8 cellular contexts compared by ENCODE assay signal in the genomic region with DNA sequence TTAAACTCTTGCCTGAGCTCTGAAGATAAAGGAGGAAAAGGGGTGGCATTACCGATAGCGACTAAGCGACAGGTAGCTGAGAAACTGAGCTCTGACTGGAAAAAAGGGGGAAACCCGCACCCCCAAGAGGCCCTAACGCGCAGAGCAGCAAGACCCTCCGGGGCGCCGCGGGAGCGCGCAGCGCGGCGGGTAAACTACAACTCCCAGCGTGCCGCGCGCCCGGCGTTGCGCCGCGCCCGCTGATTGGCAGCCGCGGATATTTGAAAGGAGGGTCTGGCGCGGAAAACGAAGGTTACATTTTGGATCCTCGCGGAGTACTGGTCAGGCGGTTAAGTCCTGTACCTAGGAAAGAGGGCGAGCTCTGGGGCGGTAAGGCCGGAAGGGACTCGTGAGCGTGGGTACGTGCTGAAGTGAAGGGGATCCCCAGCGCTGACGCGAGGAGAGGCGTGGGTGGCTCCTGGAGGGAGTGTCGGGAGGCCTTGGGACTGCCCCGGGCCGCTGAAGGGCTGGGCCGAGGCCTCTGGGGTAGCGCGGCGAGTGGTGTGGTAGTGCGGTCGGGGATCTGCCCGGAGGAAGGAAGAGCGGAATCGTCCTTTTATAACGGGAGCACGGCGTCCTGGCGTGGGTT. TPM values are rescaled to one million over a fixed set of nuclear protein-coding genes. Genes with fewer than 3 reads are reported as not detected.
DNase-seq lines count a peak whose midpoint lies in the region; ATAC-seq and TF ChIP-seq lines count a peak whose summit lies in the region.

Gene ESPL1 (plus strand): TSS at position 291 of the 628 bp plus-strand sequence. CDS start 468 bp downstream, outside the sequence.

- H3K27me3 ChIP-seq in BJ (ENCODE audit: control insufficient read depth, insufficient read depth, low read length), result no peaks in the 10 kb centered on the region
- H3K27me3 ChIP-seq in right lobe of liver, result no peaks in the 10 kb centered on the region

- intact Hi-C loops in activated CD4-positive, alpha-beta T cell treated with anti-CD3 and anti-CD28 coated beads, Interleukin-2, amount 10 ng/mL, durations not matched to agents 24 days and 14 days (cut with micrococcal nuclease), result loop anchor here (1.0 to 5.0 kb wide), 5 partner anchors 16 to 111 kb away; partner anchors contain the start of gene MYG1
- intact Hi-C loops in right lobe of liver (cut with DNase I), result no loop called here

- TF ChIP-seq CTCF in BJ (IDR thresholded peaks at IDR 0.05; ENCODE audit: insufficient read depth, low read depth, low read length), result peak; percentile 31; the same call in 1 of the 2 replicates
- peak in 2 of 4 donors; percentile 11 to 19 for TF ChIP-seq CTCF in right lobe of liver (IDR thresholded peaks at IDR 0.05)

- POLR2A ChIA-PET in BJ (lab: Charles Lee), result interaction anchor here (1.0 kb wide), 1 partner anchor 45 kb away, joined by 3 read pairs; no protein-coding TSS in a partner anchor

- H3K36me3 Mint-ChIP-seq in activated CD4-positive, alpha-beta T cell treated with anti-CD3 and anti-CD28 coated beads, Interleukin-2, amount 10 ng/mL, durations not matched to agents 24 days and 14 days (ENCODE audit: low read depth), result peaks cover 28% of the 10 kb centered on the region

- peaks cover 51% of the 10 kb centered on the region for H3K4me1 Mint-ChIP-seq in activated CD4-positive, alpha-beta T cell treated with anti-CD3 and anti-CD28 coated beads, Interleukin-2, amount 10 ng/mL, durations not matched to agents 24 days and 14 days

- H3K27me3 Mint-ChIP-seq in activated CD4-positive, alpha-beta T cell treated with anti-CD3 and anti-CD28 coated beads, Interleukin-2, amount 10 ng/mL, durations not matched to agents 24 days and 14 days, result no peaks in the 10 kb centered on the region

- peak within 1 kb of the TSS; percentile 89 for H3K4me3 Mint-ChIP-seq in activated CD4-positive, alpha-beta T cell treated with anti-CD3 and anti-CD28 coated beads, Interleukin-2, amount 10 ng/mL, durations not matched to agents 24 days and 14 days

- no peak for TF ChIP-seq POLR2A in right lobe of liver (IDR thresholded peaks at IDR 0.05)

- DNase-seq in BJ (ENCODE audit: low read depth), result peak; percentile 26
- DNase-seq in NCI-H524 treated with DMSO at 0.1 percent for 48 hours (lab: John Stamatoyannopoulos, UW), result peak; percentile 20
- peak; percentile 96 for DNase-seq in activated CD4-positive, alpha-beta T cell treated with anti-CD3 and anti-CD28 coated beads, Interleukin-2, amount 10 ng/mL, durations not matched to agents 24 days and 14 days
- DNase-seq in dermis blood vessel endothelial cell, result peak; percentile 85
- DNase-seq in right lobe of liver, result peak; percentile 68 to 75 (median 73)
- DNase-seq in stimulated activated CD4-positive, alpha-beta T cell treated with anti-CD3 and anti-CD28 coated beads, TNF-alpha, amount 100 ng/mL, for 1 hour (ENCODE audit: low read depth in 3 of 3, low spot score in 1 of 3), result peak; percentile 46 to 68 (median 64)

- H3K36me3 ChIP-seq in BJ (ENCODE audit: control insufficient read depth, insufficient read depth, low read length) (no peaks in the 10 kb centered on the region), right lobe of liver (no peaks in the 10 kb centered on the region)

- H3K4me3 ChIP-seq in BJ (ENCODE audit: low read depth, low read length) (peak within 1 kb of the TSS; percentile 78), right lobe of liver (peak within 1 kb of the TSS; percentile 52 to 64 (median 57))

- H3K9me3 ChIP-seq in right lobe of liver, result no peaks in the 10 kb centered on the region

- H3K27ac ChIP-seq in right lobe of liver, result peak within 1 kb of the TSS in 2 of 3 donors; percentile 10 to 57

- ATAC-seq in GM19025 (IDR thresholded peaks at IDR 0.05; ENCODE audit: low read depth, unreplicated experiment), result peak; percentile 82
- ATAC-seq in HG03196 (IDR thresholded peaks at IDR 0.05; ENCODE audit: unreplicated experiment), result peak; percentile 83
- ATAC-seq in right lobe of liver, result peak; percentile 90 to 97 (median 95)

- CTCF ChIA-PET in BJ (lab: Yijun Ruan, JAX), result interaction anchor here (0.7 to 6.7 kb wide), 14 partner anchors 9 to 109 kb away, joined by 3 to 68 read pairs (median 4); a partner anchor contains a TSS

- H3K27ac Mint-ChIP-seq in activated CD4-positive, alpha-beta T cell treated with anti-CD3 and anti-CD28 coated beads, Interleukin-2, amount 10 ng/mL, durations not matched to agents 24 days and 14 days, result peak within 1 kb of the TSS; percentile 92

- no peaks in the 10 kb centered on the region for H3K4me1 ChIP-seq in right lobe of liver

- 0% methylated on average over 24 of the region's 59 CpGs for WGBS in right lobe of liver (ENCODE audit: insufficient coverage, low coverage, low lambda C conversion rate, missing lambda C conversion rate)

- H3K9me3 Mint-ChIP-seq in activated CD4-positive, alpha-beta T cell treated with anti-CD3 and anti-CD28 coated beads, Interleukin-2, amount 10 ng/mL, durations not matched to agents 24 days and 14 days, result no peaks in the 10 kb centered on the region

RNA-seq across cellular contexts. Expression of gene ESPL1, which starts in this region (rescaled TPM):
- polyA plus RNA-seq in BJ (2011; rRNA removed), result 3.0 and 7.3 TPM in 2 replicates
- polyA minus RNA-seq in BJ (2011; rRNA and poly(A)+ RNA removed), result 7.9 and 8.2 TPM in 2 replicates
- 71.8 and 76.7 TPM in 2 replicates for total RNA-seq in activated CD4-positive, alpha-beta T cell treated with anti-CD3 and anti-CD28 coated beads, Interleukin-2, amount 10 ng/mL, durations not matched to agents 24 days and 14 days
- 4.8 and 16.5 TPM in 2 replicates for total RNA-seq in dermis blood vessel endothelial cell
- 10 to 100 TPM in 2 of 6 experiments, 1 to 10 TPM in 3, under 1 TPM in 1; 0.04 to 15.0 (median 4.5) TPM for total RNA-seq in right lobe of liver

Comparison
In these comparisons a context has a peak if more than half of its experiments do, and no peak if none do; other contexts are left out.
1. Peak in every context shown above with its lines: DNase-seq, ATAC-seq, H3K4me3 ChIP-seq and H3K27ac ChIP-seq.
2. DNase-seq: peak in every context shown above with its lines; median percentile 96 in activated CD4-positive, alpha-beta T cell treated with anti-CD3 and anti-CD28 coated beads, Interleukin-2, amount 10 ng/mL, durations not matched to agents 24 days and 14 days; 85 in dermis blood vessel endothelial cell; 73 in right lobe of liver; 64 in stimulated activated CD4-positive, alpha-beta T cell treated with anti-CD3 and anti-CD28 coated beads, TNF-alpha, amount 100 ng/mL, for 1 hour; 26 in BJ; 20 in NCI-H524 treated with DMSO at 0.1 percent for 48 hours.